13 cellular contexts compared by ENCODE assay signal in genomic region chr2:20501974-20502373, GRCh38. TPM values are rescaled to one million over a fixed set of nuclear protein-coding genes. Genes with fewer than 3 reads are reported as not detected.
DNase-seq lines count a peak whose midpoint lies in the region; ATAC-seq and TF ChIP-seq lines count a peak whose summit lies in the region.
"Had no signal": no experiment of that assay in that cellular context is flagged by ENCODE, and none has a peak within 500 bp of the region (broad histone marks: within the 10 kb centered on the region; RNA-seq: fewer than 3 reads in every experiment).

No MANE protein-coding gene starts in this region.

- intact Hi-C loops in mammary epithelial cell (cut with micrococcal nuclease) = no loop called here

- TF ChIP-seq CTCF in mammary epithelial cell (conservative IDR thresholded peaks at IDR 0.05 in 1 of 2, IDR thresholded peaks at IDR 0.05 in 1 of 2; ENCODE audit: extremely low read depth in 1 of 2, insufficient read depth in 1 of 2, low read depth in 1 of 2, low read length in 2 of 2) = no peak

- H3K36me3 ChIP-seq in mammary epithelial cell (ENCODE audit: insufficient read depth, low read length) = no peaks in the 10 kb centered on the region

- WGBS in mammary epithelial cell (ENCODE audit: low coverage, missing lambda C conversion rate) = 16% methylated on average over 4 of the region's 4 CpGs

- H3K9me3 ChIP-seq in mammary epithelial cell (replicated peaks; ENCODE audit: insufficient read depth, low read length) = no peaks in the 10 kb centered on the region

- H3K27me3 ChIP-seq in mammary epithelial cell (ENCODE audit: insufficient read depth, low read length) = no peaks in the 10 kb centered on the region

- H2AFZ ChIP-seq in mammary epithelial cell (ENCODE audit: low read depth, low read length) = peak overlapping the region; percentile 32

- no peak for ATAC-seq in GM19324 (IDR thresholded peaks at IDR 0.05; ENCODE audit: low FRiP score, unreplicated experiment)

- in situ Hi-C loops in mammary epithelial cell (cut with MboI; ENCODE audit: low sequenced_read_pairs in 2 of 2) = no loop called here

- no peak overlapping the region for H3K4me2 ChIP-seq in mammary epithelial cell (ENCODE audit: insufficient read depth, low read depth, low read length)

- H3K9ac ChIP-seq in mammary epithelial cell (ENCODE audit: insufficient read depth, low read length) = no peak overlapping the region

- H4K20me1 ChIP-seq in mammary epithelial cell (ENCODE audit: insufficient read depth, low read length) = no peaks in the 10 kb centered on the region

- H3K4me3 ChIP-seq in mammary epithelial cell (replicated peaks in 1 of 3; ENCODE audit: insufficient read depth in 1 of 3, low read depth in 2 of 3, low read length in 3 of 3) = no peak overlapping the region

- H3K79me2 ChIP-seq in mammary epithelial cell (ENCODE audit: insufficient read depth, low read length) = no peaks in the 10 kb centered on the region

- H3K4me1 ChIP-seq in mammary epithelial cell (ENCODE audit: insufficient read depth, low read length) = peaks cover 9% of the 10 kb centered on the region

- DNase-seq in CD1c-positive myeloid dendritic cell (ENCODE audit: extremely low spot score) (peak; percentile 16), MV-4-11 (lab: John Stamatoyannopoulos, UW) (peak; percentile 96), mammary epithelial cell (peak; percentile 92), mesenteric fat pad (ENCODE audit: low spot score) (peak; percentile 9), NCI-H146 (lab: John Stamatoyannopoulos, UW) (no peak), HT-29 (ENCODE audit: low spot score) (no peak)
- no peak for DNase-seq in stimulated activated CD4-positive, alpha-beta T cell treated with anti-CD3 and anti-CD28 coated beads, Interleukin-2, amount 100 ng/mL, for 24 hours
- DNase-seq: activated CD4-positive, alpha-beta T cell treated with anti-CD3 and anti-CD28 coated beads, Interleukin-2, amount 50 U/mL, for 1 hour; activated naive CD8-positive, alpha-beta T cell treated with anti-CD3 and anti-CD28 coated beads, Interleukin-2, amount 10 ng/mL, durations not matched to agents 7 days and 5 days; COR-L47; RPMI8226; stimulated activated CD8-positive, alpha-beta memory T cell treated with anti-CD3 and anti-CD28 coated beads, Interleukin-4, amount 100 ng/mL, for 48 hours had no signal

- BruUV-seq in mammary epithelial cell (replicated peaks; lab: Mats Ljungman, UMichigan) = no TSS peak

- H3K27ac ChIP-seq in mammary epithelial cell (ENCODE audit: insufficient read depth, low read depth, low read length) = peak overlapping the region; percentile 36

- CTCF ChIA-PET in mammary epithelial cell (lab: Charles Lee; ENCODE audit: low non-redundant PET) = no interaction called here

- dilution Hi-C loops in mammary epithelial cell (cut with HindIII; ENCODE audit: low sequenced_read_pairs) = no loop called here

RNA-seq across cellular contexts. Expression of gene RHOB, which starts 55.1 kb away (rescaled TPM):
- total RNA-seq in mammary epithelial cell = 10 to 100 TPM; 26.2 to 53.5 TPM
- polyA plus RNA-seq in mammary epithelial cell = 18.3 TPM
- polyA minus RNA-seq in mammary epithelial cell = 4.2 TPM
- total RNA-seq in mesenteric fat pad = 677 TPM
- 702 and 712 TPM in 2 replicates for total RNA-seq in HT-29 (2014; rRNA removed; shearing (Covaris generic))

Comparison
In these comparisons a context has a peak if more than half of its experiments do, and no peak if none do; other contexts are left out.
1. DNase-seq: peak in CD1c-positive myeloid dendritic cell (single experiment), MV-4-11 (single experiment), mammary epithelial cell (single experiment) and mesenteric fat pad (single experiment); none in NCI-H146 (single experiment), HT-29 (single experiment) and stimulated activated CD4-positive, alpha-beta T cell treated with anti-CD3 and anti-CD28 coated beads, Interleukin-2, amount 100 ng/mL, for 24 hours (0 of 2).
2. RNA of gene RHOB, which starts 55.1 kb away (total RNA-seq): 702 to 712 TPM in HT-29 and 677 TPM in mesenteric fat pad (single experiment); 26.2 to 53.5 TPM in mammary epithelial cell; every median in the first group is over 10 times any median in the second.